ENCODE assay signal across 1 cellular context in the genomic region with DNA sequence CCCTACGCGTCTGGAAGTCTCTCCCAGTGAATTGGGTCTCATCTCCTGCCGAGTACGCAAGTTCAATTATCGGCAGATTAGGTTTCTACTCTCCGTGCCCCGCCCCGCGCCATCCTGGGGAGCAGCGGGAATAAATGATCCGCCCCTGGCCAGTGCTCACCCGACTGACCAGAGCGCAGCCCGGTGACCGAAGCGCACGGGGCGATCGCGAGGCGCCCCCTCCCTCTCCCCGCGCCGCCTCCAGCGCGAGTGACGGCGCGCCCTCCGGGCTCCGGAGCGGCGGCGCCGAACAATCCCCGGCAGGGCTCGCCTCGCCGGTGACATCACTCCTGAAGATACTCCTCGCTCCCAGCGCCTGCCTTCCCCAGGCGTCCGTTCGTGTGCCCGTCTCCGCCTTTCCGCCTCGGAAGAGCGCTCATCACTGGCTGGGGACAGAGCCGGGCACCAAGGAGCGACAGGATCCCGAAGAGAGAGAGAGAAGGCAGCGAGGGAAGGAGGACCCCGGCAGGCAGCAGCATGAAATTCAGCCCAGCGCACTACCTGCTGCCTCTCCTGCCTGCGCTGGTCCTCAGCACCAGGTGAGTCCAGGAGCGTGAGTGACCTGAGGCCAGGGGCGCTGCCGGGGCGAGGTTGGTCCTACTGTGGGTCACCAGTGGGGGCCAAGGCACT.
A peak's percentile ranks its signal among the peaks of the same experiment; 100 is the strongest.
TF ChIP-seq lines count a peak whose summit lies in the region.

Gene LUZP2, plus strand, starts transcription at position 326 of the 669 bp plus-strand sequence.

TF ChIP-seq in WTC11, 78 proteins besides CTCF, POLR2A, EP300 and RAD21 (continued from another document):
- TF ChIP-seq ZBTB21 (CRISPR knock-in tag; IDR thresholded peaks at IDR 0.05; ENCODE audit: borderline replicate concordance) (peak; percentile 55; the same call in 1 of the 2 replicates), SMAD3 (CRISPR knock-in tag; IDR thresholded peaks at IDR 0.05; ENCODE audit: borderline replicate concordance) (0 out of 2 replicates have a peak, but pooled peaks have one; percentile 41), ZNF138 (CRISPR knock-in tag; conservative IDR thresholded peaks at IDR 0.05) (0 out of 2 replicates have a peak, but pooled peaks have one; percentile 65), SP1 (CRISPR knock-in tag; conservative IDR thresholded peaks at IDR 0.05) (peak; percentile 38; the same call in 1 of the 2 replicates), ESRRA (CRISPR knock-in tag; IDR thresholded peaks at IDR 0.05; ENCODE audit: borderline replicate concordance) (no peak), NR3C1 (CRISPR knock-in tag; conservative IDR thresholded peaks at IDR 0.05; ENCODE audit: low read depth) (no peak), IRF2 (CRISPR knock-in tag; IDR thresholded peaks at IDR 0.05; ENCODE audit: borderline replicate concordance, low read depth) (no peak), E2F5 (CRISPR knock-in tag; IDR thresholded peaks at IDR 0.05) (0 out of 2 replicates have a peak, but pooled peaks have one; percentile 44), KAT7 (CRISPR knock-in tag; IDR thresholded peaks at IDR 0.05; ENCODE audit: borderline replicate concordance) (peak; percentile 97), FOXP1 (CRISPR knock-in tag; IDR thresholded peaks at IDR 0.05; ENCODE audit: borderline replicate concordance) (peak; percentile 52; the same call in 1 of the 2 replicates), ZNF121 (CRISPR knock-in tag; IDR thresholded peaks at IDR 0.05) (no peak), AR (CRISPR knock-in tag; IDR thresholded peaks at IDR 0.05) (no peak), TEAD1 (CRISPR knock-in tag; IDR thresholded peaks at IDR 0.05) (0 out of 2 replicates have a peak, but pooled peaks have one; percentile 18), ARID4B (CRISPR knock-in tag; IDR thresholded peaks at IDR 0.05; ENCODE audit: borderline replicate concordance) (0 out of 2 replicates have a peak, but pooled peaks have one; percentile 27), NFATC4 (CRISPR knock-in tag; IDR thresholded peaks at IDR 0.05) (no peak), MXD4 (CRISPR knock-in tag; IDR thresholded peaks at IDR 0.05; ENCODE audit: borderline replicate concordance) (no peak), GABPB1 (CRISPR knock-in tag; IDR thresholded peaks at IDR 0.05) (no peak), NR2C2 (CRISPR knock-in tag; IDR thresholded peaks at IDR 0.05) (no peak), ZNF423 (CRISPR knock-in tag; IDR thresholded peaks at IDR 0.05) (no peak)
- TF ChIP-seq, protein P1, sequence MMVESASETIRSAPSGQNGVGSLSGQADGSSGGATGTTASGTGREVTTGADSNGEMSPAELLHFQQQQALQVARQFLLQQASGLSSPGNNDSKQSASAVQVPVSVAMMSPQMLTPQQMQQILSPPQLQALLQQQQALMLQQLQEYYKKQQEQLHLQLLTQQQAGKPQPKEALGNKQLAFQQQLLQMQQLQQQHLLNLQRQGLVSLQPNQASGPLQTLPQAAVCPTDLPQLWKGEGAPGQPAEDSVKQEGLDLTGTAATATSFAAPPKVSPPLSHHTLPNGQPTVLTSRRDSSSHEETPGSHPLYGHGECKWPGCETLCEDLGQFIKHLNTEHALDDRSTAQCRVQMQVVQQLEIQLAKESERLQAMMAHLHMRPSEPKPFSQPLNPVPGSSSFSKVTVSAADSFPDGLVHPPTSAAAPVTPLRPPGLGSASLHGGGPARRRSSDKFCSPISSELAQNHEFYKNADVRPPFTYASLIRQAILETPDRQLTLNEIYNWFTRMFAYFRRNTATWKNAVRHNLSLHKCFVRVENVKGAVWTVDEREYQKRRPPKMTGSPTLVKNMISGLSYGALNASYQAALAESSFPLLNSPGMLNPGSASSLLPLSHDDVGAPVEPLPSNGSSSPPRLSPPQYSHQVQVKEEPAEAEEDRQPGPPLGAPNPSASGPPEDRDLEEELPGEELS (CRISPR knock-in tag; IDR thresholded peaks at IDR 0.05): 0 out of 2 replicates have a peak, but pooled peaks have one; percentile 35
- TF ChIP-seq, protein P2, sequence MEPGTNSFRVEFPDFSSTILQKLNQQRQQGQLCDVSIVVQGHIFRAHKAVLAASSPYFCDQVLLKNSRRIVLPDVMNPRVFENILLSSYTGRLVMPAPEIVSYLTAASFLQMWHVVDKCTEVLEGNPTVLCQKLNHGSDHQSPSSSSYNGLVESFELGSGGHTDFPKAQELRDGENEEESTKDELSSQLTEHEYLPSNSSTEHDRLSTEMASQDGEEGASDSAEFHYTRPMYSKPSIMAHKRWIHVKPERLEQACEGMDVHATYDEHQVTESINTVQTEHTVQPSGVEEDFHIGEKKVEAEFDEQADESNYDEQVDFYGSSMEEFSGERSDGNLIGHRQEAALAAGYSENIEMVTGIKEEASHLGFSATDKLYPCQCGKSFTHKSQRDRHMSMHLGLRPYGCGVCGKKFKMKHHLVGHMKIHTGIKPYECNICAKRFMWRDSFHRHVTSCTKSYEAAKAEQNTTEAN (CRISPR knock-in tag; IDR thresholded peaks at IDR 0.05): 0 out of 2 replicates have a peak, but pooled peaks have one; percentile 17
- TF ChIP-seq, protein P3, sequence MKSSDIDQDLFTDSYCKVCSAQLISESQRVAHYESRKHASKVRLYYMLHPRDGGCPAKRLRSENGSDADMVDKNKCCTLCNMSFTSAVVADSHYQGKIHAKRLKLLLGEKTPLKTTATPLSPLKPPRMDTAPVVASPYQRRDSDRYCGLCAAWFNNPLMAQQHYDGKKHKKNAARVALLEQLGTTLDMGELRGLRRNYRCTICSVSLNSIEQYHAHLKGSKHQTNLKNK (CRISPR knock-in tag; IDR thresholded peaks at IDR 0.05): no peak
- TF ChIP-seq, protein P4, sequence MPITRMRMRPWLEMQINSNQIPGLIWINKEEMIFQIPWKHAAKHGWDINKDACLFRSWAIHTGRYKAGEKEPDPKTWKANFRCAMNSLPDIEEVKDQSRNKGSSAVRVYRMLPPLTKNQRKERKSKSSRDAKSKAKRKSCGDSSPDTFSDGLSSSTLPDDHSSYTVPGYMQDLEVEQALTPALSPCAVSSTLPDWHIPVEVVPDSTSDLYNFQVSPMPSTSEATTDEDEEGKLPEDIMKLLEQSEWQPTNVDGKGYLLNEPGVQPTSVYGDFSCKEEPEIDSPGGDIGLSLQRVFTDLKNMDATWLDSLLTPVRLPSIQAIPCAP (CRISPR knock-in tag; IDR thresholded peaks at IDR 0.05): no peak
- TF ChIP-seq, protein P5, sequence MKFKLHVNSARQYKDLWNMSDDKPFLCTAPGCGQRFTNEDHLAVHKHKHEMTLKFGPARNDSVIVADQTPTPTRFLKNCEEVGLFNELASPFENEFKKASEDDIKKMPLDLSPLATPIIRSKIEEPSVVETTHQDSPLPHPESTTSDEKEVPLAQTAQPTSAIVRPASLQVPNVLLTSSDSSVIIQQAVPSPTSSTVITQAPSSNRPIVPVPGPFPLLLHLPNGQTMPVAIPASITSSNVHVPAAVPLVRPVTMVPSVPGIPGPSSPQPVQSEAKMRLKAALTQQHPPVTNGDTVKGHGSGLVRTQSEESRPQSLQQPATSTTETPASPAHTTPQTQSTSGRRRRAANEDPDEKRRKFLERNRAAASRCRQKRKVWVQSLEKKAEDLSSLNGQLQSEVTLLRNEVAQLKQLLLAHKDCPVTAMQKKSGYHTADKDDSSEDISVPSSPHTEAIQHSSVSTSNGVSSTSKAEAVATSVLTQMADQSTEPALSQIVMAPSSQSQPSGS (CRISPR knock-in tag; IDR thresholded peaks at IDR 0.05; ENCODE audit: borderline replicate concordance, low read depth): no peak
- TF ChIP-seq, protein P6, sequence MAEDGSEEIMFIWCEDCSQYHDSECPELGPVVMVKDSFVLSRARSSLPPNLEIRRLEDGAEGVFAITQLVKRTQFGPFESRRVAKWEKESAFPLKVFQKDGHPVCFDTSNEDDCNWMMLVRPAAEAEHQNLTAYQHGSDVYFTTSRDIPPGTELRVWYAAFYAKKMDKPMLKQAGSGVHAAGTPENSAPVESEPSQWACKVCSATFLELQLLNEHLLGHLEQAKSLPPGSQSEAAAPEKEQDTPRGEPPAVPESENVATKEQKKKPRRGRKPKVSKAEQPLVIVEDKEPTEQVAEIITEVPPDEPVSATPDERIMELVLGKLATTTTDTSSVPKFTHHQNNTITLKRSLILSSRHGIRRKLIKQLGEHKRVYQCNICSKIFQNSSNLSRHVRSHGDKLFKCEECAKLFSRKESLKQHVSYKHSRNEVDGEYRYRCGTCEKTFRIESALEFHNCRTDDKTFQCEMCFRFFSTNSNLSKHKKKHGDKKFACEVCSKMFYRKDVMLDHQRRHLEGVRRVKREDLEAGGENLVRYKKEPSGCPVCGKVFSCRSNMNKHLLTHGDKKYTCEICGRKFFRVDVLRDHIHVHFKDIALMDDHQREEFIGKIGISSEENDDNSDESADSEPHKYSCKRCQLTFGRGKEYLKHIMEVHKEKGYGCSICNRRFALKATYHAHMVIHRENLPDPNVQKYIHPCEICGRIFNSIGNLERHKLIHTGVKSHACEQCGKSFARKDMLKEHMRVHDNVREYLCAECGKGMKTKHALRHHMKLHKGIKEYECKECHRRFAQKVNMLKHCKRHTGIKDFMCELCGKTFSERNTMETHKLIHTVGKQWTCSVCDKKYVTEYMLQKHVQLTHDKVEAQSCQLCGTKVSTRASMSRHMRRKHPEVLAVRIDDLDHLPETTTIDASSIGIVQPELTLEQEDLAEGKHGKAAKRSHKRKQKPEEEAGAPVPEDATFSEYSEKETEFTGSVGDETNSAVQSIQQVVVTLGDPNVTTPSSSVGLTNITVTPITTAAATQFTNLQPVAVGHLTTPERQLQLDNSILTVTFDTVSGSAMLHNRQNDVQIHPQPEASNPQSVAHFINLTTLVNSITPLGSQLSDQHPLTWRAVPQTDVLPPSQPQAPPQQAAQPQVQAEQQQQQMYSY (CRISPR knock-in tag; IDR thresholded peaks at IDR 0.05): no peak
